1 cellular context compared by ENCODE assay signal in the genomic region with DNA sequence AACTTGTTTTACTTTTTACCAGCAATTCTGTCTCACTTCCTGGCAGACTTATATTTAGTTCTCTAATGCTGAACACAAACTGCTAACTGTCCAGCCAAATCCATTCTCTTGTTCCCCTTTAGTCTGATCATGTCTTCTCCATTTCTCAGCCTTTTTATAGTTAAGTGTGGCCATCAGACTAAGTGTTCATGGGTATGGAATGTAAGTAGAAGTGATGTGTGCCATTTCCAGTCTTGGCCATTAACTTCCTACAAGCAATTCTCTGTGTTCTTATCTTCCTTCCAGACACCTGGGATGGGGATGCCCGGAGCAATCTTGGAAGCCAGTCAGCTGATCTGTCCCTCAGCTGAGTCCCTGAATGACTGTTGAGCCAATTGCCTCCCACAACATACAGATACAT.
TF ChIP-seq lines count a peak whose summit lies in the region.

No MANE protein-coding gene starts in this region.

TF ChIP-seq in HCT116, 20 proteins besides CTCF, POLR2A, EP300 and RAD21 (continued from another document):
- TF ChIP-seq REST (IDR thresholded peaks at IDR 0.05; ENCODE audit: low read depth) (no peak), TCF7L2 (IDR thresholded peaks at IDR 0.05; ENCODE audit: borderline replicate concordance, extremely low read depth, insufficient read depth, insufficient read length) (no peak), EGR1 (IDR thresholded peaks at IDR 0.05; ENCODE audit: low read depth) (no peak), JUND (IDR thresholded peaks at IDR 0.05) (no peak), ZFX (IDR thresholded peaks at IDR 0.05) (no peak), SRF (IDR thresholded peaks at IDR 0.05; ENCODE audit: low read depth) (no peak), MAX (IDR thresholded peaks at IDR 0.05) (no peak), ZNF274 (IDR thresholded peaks at IDR 0.05; ENCODE audit: low read depth, low read length) (no peak), YY1 (IDR thresholded peaks at IDR 0.05; ENCODE audit: extremely low read depth, insufficient replicate concordance, low read depth, low read length) (no peak), EZH2 (IDR thresholded peaks at IDR 0.05) (no peak), EZH2phosphoT487 (IDR thresholded peaks at IDR 0.05; ENCODE audit: borderline replicate concordance) (no peak), SIN3A (IDR thresholded peaks at IDR 0.05; ENCODE audit: low read depth) (no peak), POLR2AphosphoS5 (IDR thresholded peaks at IDR 0.05; ENCODE audit: low read depth, low read length) (no peak), FOSL1 (IDR thresholded peaks at IDR 0.05; ENCODE audit: low read depth) (no peak), CBX3 (IDR thresholded peaks at IDR 0.05; ENCODE audit: low read depth) (no peak), ELF1 (IDR thresholded peaks at IDR 0.05; ENCODE audit: borderline replicate concordance, low read depth) (no peak)
